ENCODE assay signal across 8 cellular contexts in genomic region chrX:47650164-47651042, GRCh38. TPM values are rescaled to one million over a fixed set of nuclear protein-coding genes. Genes with fewer than 3 reads are reported as not detected.
DNase-seq lines count a peak whose midpoint lies in the region; ATAC-seq and TF ChIP-seq lines count a peak whose summit lies in the region.

Gene ELK1 (minus strand): TSS chrX:47650563. CDS start chrX:47641441, 9,122 bp downstream.

- H3K9me3 ChIP-seq in IMR-90 (ENCODE audit: control insufficient read depth, insufficient read depth, low read length) (no peaks in the 10 kb centered on the region), mucosa of descending colon (no peaks in the 10 kb centered on the region)

- H2BK20ac ChIP-seq in IMR-90 (ENCODE audit: low read depth, low read length) = peak within 1 kb of the TSS; percentile 49; the same call in 1 of the 2 replicates

- peak within 1 kb of the TSS; percentile 57 for H2BK120ac ChIP-seq in IMR-90 (ENCODE audit: low read depth, low read length)

- peak within 1 kb of the TSS; percentile 88 for H3K14ac ChIP-seq in IMR-90 (replicated peaks; ENCODE audit: low read depth, low read length)

- DNase-seq in DMS 273 (lab: John Stamatoyannopoulos, UW; ENCODE audit: unreplicated experiment) (peak; percentile 98), IMR-90 (peak; percentile 98), OCI-M1 (lab: John Stamatoyannopoulos, UW) (peak; percentile 98), activated T-cell treated with anti-CD3 and anti-CD28 coated beads for 48 hours (ENCODE audit: low read depth) (peak; percentile 82), epithelial cell of esophagus (ENCODE audit: low read depth) (peak; percentile 97), mucosa of descending colon (peak; percentile 89 to 96 (median 91))
- DNase-seq in stimulated activated CD8-positive, alpha-beta memory T cell treated with anti-CD3 and anti-CD28 coated beads, Interleukin-4, amount 100 ng/mL, for 24 hours (ENCODE audit: low read depth) = peak; percentile 78

- no peak for TF ChIP-seq RAD21 in IMR-90 (IDR thresholded peaks at IDR 0.05; ENCODE audit: low read length)

- TF ChIP-seq CTCF in IMR-90 (conservative IDR thresholded peaks at IDR 0.05; ENCODE audit: low read depth, low read length) = no peak
- no peak for TF ChIP-seq CTCF in epithelial cell of esophagus (IDR thresholded peaks at IDR 0.05; ENCODE audit: insufficient read depth, low read depth, low read length, missing control alignments)
- no peak for TF ChIP-seq CTCF in mucosa of descending colon (IDR thresholded peaks at IDR 0.05)

- 28% methylated on average over 14 of the region's 65 CpGs; no CpG with 5 or more reads in 1 of the 2 experiments for WGBS in IMR-90 (ENCODE audit: extremely low coverage in 2 of 2, insufficient read length in 1 of 2), 2 experiments

- H4K91ac ChIP-seq in IMR-90 (ENCODE audit: insufficient read depth, low read depth, low read length) = peak within 1 kb of the TSS; percentile 73

- peak within 1 kb of the TSS; percentile 96 for H3K23ac ChIP-seq in IMR-90 (ENCODE audit: low read depth, low read length)

- peak within 1 kb of the TSS; percentile 80 for H3K56ac ChIP-seq in IMR-90 (ENCODE audit: extremely low read depth, insufficient read depth, low read length)

- peak within 1 kb of the TSS; percentile 84 for H3K27ac ChIP-seq in IMR-90 (ENCODE audit: insufficient read depth, low read length)

- 0 out of 2 replicates have a peak, but pooled peaks cover 2% of the 10 kb centered on the region for H3K9me1 ChIP-seq in IMR-90 (ENCODE audit: insufficient read depth, low read length)

- in situ Hi-C loops in IMR-90 (cut with MboI; ENCODE audit: low sequenced_read_pairs) = no loop called here

- POLR2A ChIA-PET in IMR-90 (lab: Charles Lee; ENCODE audit: unreplicated experiment) = no interaction called here

- peaks cover 4% of the 10 kb centered on the region for H4K20me1 ChIP-seq in IMR-90 (ENCODE audit: insufficient read depth, low read length)

- H3K4me2 ChIP-seq in IMR-90 (ENCODE audit: low read depth, low read length) = peak within 1 kb of the TSS; percentile 83

- peak within 1 kb of the TSS; percentile 31 to 76; a peak in 3 of 4 replicates for H4K8ac ChIP-seq in IMR-90 (ENCODE audit: low read depth in 2 of 2, low read length in 2 of 2)

- peak within 1 kb of the TSS; percentile 27 for H4K5ac ChIP-seq in IMR-90 (ENCODE audit: low read depth, low read length)

- intact Hi-C loops in IMR-90 (cut with micrococcal nuclease) = no loop called here
- intact Hi-C loops in mucosa of descending colon (cut with DNase I, micrococcal nuclease) = no loop called here

- peak; percentile 71 for TF ChIP-seq POLR2A in IMR-90 (IDR thresholded peaks at IDR 0.05; ENCODE audit: low read depth, low read length)

- peaks cover 5% of the 10 kb centered on the region for H3K4me1 ChIP-seq in IMR-90 (ENCODE audit: control insufficient read depth, insufficient read depth, low read length)
- H3K4me1 ChIP-seq in mucosa of descending colon (ENCODE audit: low read depth) = no peaks in the 10 kb centered on the region

- peak within 1 kb of the TSS; percentile 93 for H2BK5ac ChIP-seq in IMR-90 (ENCODE audit: low read depth, low read length, poor library complexity, severe bottlenecking)

- H2AFZ ChIP-seq in IMR-90 (replicated peaks; ENCODE audit: low read length, poor library complexity) = peak within 1 kb of the TSS; percentile 91

- ATAC-seq in GM21528 (IDR thresholded peaks at IDR 0.05; ENCODE audit: low FRiP score, unreplicated experiment) = peak; percentile 92
- peak; percentile 91 for ATAC-seq in IMR-90 (ENCODE audit: low read depth)
- peak; percentile 94 for ATAC-seq in mucosa of descending colon

- peaks cover 0 to 21% of the 10 kb centered on the region in 2 experiments; a peak in 2 of 4 replicates for H3K79me1 ChIP-seq in IMR-90 (ENCODE audit: low read depth in 1 of 2, low read length in 2 of 2)

- H3K4me3 ChIP-seq in IMR-90 (ENCODE audit: insufficient read depth, low read depth, low read length) (peak within 1 kb of the TSS; percentile 88), epithelial cell of esophagus (ENCODE audit: low read length) (peak within 1 kb of the TSS; percentile 65), mucosa of descending colon (peak within 1 kb of the TSS; percentile 30)

- peak within 1 kb of the TSS; percentile 15 for H3K18ac ChIP-seq in IMR-90 (ENCODE audit: low read depth, low read length)

- H3K4ac ChIP-seq in IMR-90 (ENCODE audit: low read depth, low read length) = peak within 1 kb of the TSS; percentile 84

- CTCF ChIA-PET in IMR-90 (lab: Yijun Ruan, JAX) = no interaction called here

- peak within 1 kb of the TSS; percentile 97 for H2AK9ac ChIP-seq in IMR-90 (replicated peaks; ENCODE audit: low read depth, low read length, poor library complexity)

- H3K36me3 ChIP-seq in IMR-90 (ENCODE audit: control insufficient read depth, insufficient read depth, low read length) = peaks cover 2% of the 10 kb centered on the region; the same call in 1 of the 2 replicates
- no peaks in the 10 kb centered on the region for H3K36me3 ChIP-seq in mucosa of descending colon (ENCODE audit: low read depth)

- H2BK15ac ChIP-seq in IMR-90 (ENCODE audit: low read depth, low read length) = peak within 1 kb of the TSS; percentile 34; the same call in 1 of the 3 replicates

- peak within 1 kb of the TSS; percentile 74 for H3K9ac ChIP-seq in IMR-90 (ENCODE audit: low read depth, low read length)

- no TSS peak for BruUV-seq in IMR-90 (replicated peaks; lab: Mats Ljungman, UMichigan)

- H3K27me3 ChIP-seq in IMR-90 (ENCODE audit: control insufficient read depth, insufficient read depth, low read length) = no peaks in the 10 kb centered on the region

- peak within 1 kb of the TSS; percentile 91 for H2AK5ac ChIP-seq in IMR-90 (ENCODE audit: low read depth, low read length)

- dilution Hi-C loops in IMR-90 (cut with HindIII; ENCODE audit: low sequenced_read_pairs, unreplicated experiment) = no loop called here

TF ChIP-seq in IMR-90, 13 proteins besides CTCF, POLR2A, EP300 and RAD21:
- TF ChIP-seq RFX5 (IDR thresholded peaks at IDR 0.05; ENCODE audit: low read depth, low read length) (no peak), MAFK (IDR thresholded peaks at IDR 0.05; ENCODE audit: low read depth, low read length) (no peak), FOS (IDR thresholded peaks at IDR 0.05; ENCODE audit: low read depth, low read length) (no peak), MXI1 (IDR thresholded peaks at IDR 0.05; ENCODE audit: borderline replicate concordance, low read depth, low read length) (peak; percentile 73; the same call in 1 of the 2 replicates), RCOR1 (IDR thresholded peaks at IDR 0.05; ENCODE audit: insufficient replicate concordance, low read length) (no peak), BHLHE40 (IDR thresholded peaks at IDR 0.05; ENCODE audit: low read depth, low read length) (peak; percentile 59), MAZ (IDR thresholded peaks at IDR 0.05; ENCODE audit: borderline replicate concordance, low read depth, low read length) (peak; percentile 54; the same call in 1 of the 2 replicates), CEBPB (IDR thresholded peaks at IDR 0.05; ENCODE audit: low read depth, low read length) (peak; percentile 73), CHD1 (IDR thresholded peaks at IDR 0.05; ENCODE audit: low read depth, low read length) (peak; percentile 33; the same call in 1 of the 2 replicates), NFE2L2 (IDR thresholded peaks at IDR 0.05; ENCODE audit: low read depth, low read length) (no peak), SMC3 (IDR thresholded peaks at IDR 0.05; ENCODE audit: low read depth, low read length) (no peak), ELK1 (IDR thresholded peaks at IDR 0.05; ENCODE audit: borderline replicate concordance, low read depth, low read length) (no peak), USF2 (IDR thresholded peaks at IDR 0.05; ENCODE audit: low read depth, low read length) (peak; percentile 90)
TF ChIP-seq in IMR-90: peak in this region for 6.

RNA-seq across cellular contexts. Expression of gene ELK1, which starts in this region (rescaled TPM):
- total RNA-seq in IMR-90 (2012; rRNA removed) = 10.0 and 14.2 TPM in 2 replicates
- 24.3 and 27.2 TPM in 2 replicates for polyA plus RNA-seq in IMR-90 (2012; rRNA removed)
- 18.5 and 31.6 TPM in 2 replicates for polyA plus RNA-seq in IMR-90 (2012; cell fraction: cytosol; rRNA removed)
- 20.5 and 21.8 TPM in 2 replicates for polyA plus RNA-seq in IMR-90 (2012; cell fraction: nucleus; rRNA removed; ENCODE audit: low replicate concordance)
- 10 to 100 TPM; 24.5 to 28.2 (median 25.8) TPM for total RNA-seq in mucosa of descending colon

Comparison
In these comparisons a context has a peak if more than half of its experiments do, and no peak if none do; other contexts are left out.
1. Peak in every context shown above with its lines: DNase-seq, ATAC-seq, H3K4me3 ChIP-seq and H3K27ac ChIP-seq.
2. H3K4me3 ChIP-seq: peak in every context shown above with its lines; median percentile 88 in IMR-90; 65 in epithelial cell of esophagus; 30 in mucosa of descending colon.